8 cellular contexts compared by ENCODE assay signal in genomic region chr1:11638121-11638520, GRCh38. TPM values are rescaled to one million over a fixed set of nuclear protein-coding genes. Genes with fewer than 3 reads are reported as not detected.
"Had no signal": no experiment of that assay in that cellular context is flagged by ENCODE, and none has a peak within 500 bp of the region (broad histone marks: within the 10 kb centered on the region; RNA-seq: fewer than 3 reads in every experiment).

No MANE protein-coding gene starts in this region.

- H3K4me3 ChIP-seq: GM23248 had no signal

- FAIRE-seq: H1, H54, HTR-8/SVneo had no signal

- H3K9ac ChIP-seq: GM23248 had no signal

- DNase-seq: GM23248, H9, HCEC 1CT, KG1 had no signal

- H3K27ac ChIP-seq: GM23248 had no signal

- H2AFZ ChIP-seq: GM23248 had no signal

RNA-seq across cellular contexts. Expression of gene FBXO2, which starts 16.1 kb away (rescaled TPM):
- total RNA-seq: HT-29 had no signal

RNA-seq across cellular contexts. Expression of gene FBXO6, which starts 25.9 kb away (rescaled TPM):
- total RNA-seq: HT-29 had no signal

RNA-seq across cellular contexts. Expression of gene DRAXIN, which starts 53.4 kb away (rescaled TPM):
- total RNA-seq: HT-29 had no signal
